1 cellular context compared by ENCODE assay signal in genomic region chr10:93600861-93601773, GRCh38.
TF ChIP-seq lines count a peak whose summit lies in the region.

TSS of gene RBP4 (minus strand) at chr10:93601235. CDS start at chr10:93601028, 207 bp downstream.

TF ChIP-seq in HepG2, 621 proteins besides CTCF, POLR2A, EP300 and RAD21 (continued from another document and continues in another):
- peak; percentile 82; the same call in 1 of the 2 replicates for TF ChIP-seq ZFP82 (CRISPR knock-in tag; IDR thresholded peaks at IDR 0.05; ENCODE audit: borderline replicate concordance)
- TF ChIP-seq, protein P1, sequence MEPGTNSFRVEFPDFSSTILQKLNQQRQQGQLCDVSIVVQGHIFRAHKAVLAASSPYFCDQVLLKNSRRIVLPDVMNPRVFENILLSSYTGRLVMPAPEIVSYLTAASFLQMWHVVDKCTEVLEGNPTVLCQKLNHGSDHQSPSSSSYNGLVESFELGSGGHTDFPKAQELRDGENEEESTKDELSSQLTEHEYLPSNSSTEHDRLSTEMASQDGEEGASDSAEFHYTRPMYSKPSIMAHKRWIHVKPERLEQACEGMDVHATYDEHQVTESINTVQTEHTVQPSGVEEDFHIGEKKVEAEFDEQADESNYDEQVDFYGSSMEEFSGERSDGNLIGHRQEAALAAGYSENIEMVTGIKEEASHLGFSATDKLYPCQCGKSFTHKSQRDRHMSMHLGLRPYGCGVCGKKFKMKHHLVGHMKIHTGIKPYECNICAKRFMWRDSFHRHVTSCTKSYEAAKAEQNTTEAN (CRISPR knock-in tag; conservative IDR thresholded peaks at IDR 0.05), result peak; percentile 68; the same call in 1 of the 2 replicates
- TF ChIP-seq TBL1XR1 (IDR thresholded peaks at IDR 0.05; ENCODE audit: borderline replicate concordance, low read length, partially characterized antibody), result peak; percentile 65
- no peak for TF ChIP-seq ZNF282 (IDR thresholded peaks at IDR 0.05; ENCODE audit: partially characterized antibody)
- TF ChIP-seq ZNF687 (CRISPR knock-in tag; IDR thresholded peaks at IDR 0.05), result peak; percentile 90
- TF ChIP-seq ZNF20 (CRISPR knock-in tag; IDR thresholded peaks at IDR 0.05), result no peak
- no peak for TF ChIP-seq DDIT3 (CRISPR knock-in tag; IDR thresholded peaks at IDR 0.05)
- peak; percentile 80 for TF ChIP-seq HOXA3 (CRISPR knock-in tag; IDR thresholded peaks at IDR 0.05)
- TF ChIP-seq SMAD3 (CRISPR knock-in tag; IDR thresholded peaks at IDR 0.05), result no peak; the same call in 1 of the 2 replicates
- TF ChIP-seq ZFP36L2 (CRISPR knock-in tag; IDR thresholded peaks at IDR 0.05), result no peak
- peak; percentile 87 for TF ChIP-seq DR1 (CRISPR knock-in tag; IDR thresholded peaks at IDR 0.05)
- TF ChIP-seq, protein P2, sequence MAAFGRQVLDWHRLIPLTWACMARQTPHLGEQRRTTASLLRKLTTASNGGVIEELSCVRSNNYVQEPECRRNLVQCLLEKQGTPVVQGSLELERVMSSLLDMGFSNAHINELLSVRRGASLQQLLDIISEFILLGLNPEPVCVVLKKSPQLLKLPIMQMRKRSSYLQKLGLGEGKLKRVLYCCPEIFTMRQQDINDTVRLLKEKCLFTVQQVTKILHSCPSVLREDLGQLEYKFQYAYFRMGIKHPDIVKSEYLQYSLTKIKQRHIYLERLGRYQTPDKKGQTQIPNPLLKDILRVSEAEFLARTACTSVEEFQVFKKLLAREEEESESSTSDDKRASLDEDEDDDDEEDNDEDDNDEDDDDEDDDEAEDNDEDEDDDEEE (CRISPR knock-in tag; IDR thresholded peaks at IDR 0.05), result no peak
- TF ChIP-seq MEIS1 (CRISPR knock-in tag; IDR thresholded peaks at IDR 0.05; ENCODE audit: borderline replicate concordance), result no peak; the same call in 1 of the 2 replicates
- peak; percentile 83 for TF ChIP-seq PRMT3 (CRISPR knock-in tag; IDR thresholded peaks at IDR 0.05; ENCODE audit: borderline replicate concordance, low read depth)
- TF ChIP-seq ZBTB25 (CRISPR knock-in tag; IDR thresholded peaks at IDR 0.05), result no peak
- peak; percentile 62 for TF ChIP-seq PRDM10 (CRISPR knock-in tag; IDR thresholded peaks at IDR 0.05; ENCODE audit: low read depth)
- peak; percentile 97 for TF ChIP-seq FOSL2 (CRISPR knock-in tag; IDR thresholded peaks at IDR 0.05)
- peak; percentile 87 for TF ChIP-seq FOSL1 (CRISPR knock-in tag; IDR thresholded peaks at IDR 0.05; ENCODE audit: borderline replicate concordance)
- peak; percentile 41; the same call in 1 of the 2 replicates for TF ChIP-seq KDM5A (IDR thresholded peaks at IDR 0.05; ENCODE audit: borderline replicate concordance, low read length)
- TF ChIP-seq GPBP1L1 (CRISPR knock-in tag; IDR thresholded peaks at IDR 0.05), result no peak
- TF ChIP-seq ZNF749 (CRISPR knock-in tag; IDR thresholded peaks at IDR 0.05; ENCODE audit: borderline replicate concordance), result peak; percentile 93; the same call in 1 of the 2 replicates
- TF ChIP-seq ZNF83 (CRISPR knock-in tag; IDR thresholded peaks at IDR 0.05; ENCODE audit: borderline replicate concordance), result peak; percentile 70; the same call in 1 of the 2 replicates
- TF ChIP-seq FOXO4 (CRISPR knock-in tag; conservative IDR thresholded peaks at IDR 0.05), result 0 out of 2 replicates have a peak, but pooled peaks have one; percentile 13
- TF ChIP-seq FOXP1 (IDR thresholded peaks at IDR 0.05), result no peak
- TF ChIP-seq FOXP1 (CRISPR knock-in tag; IDR thresholded peaks at IDR 0.05), result no peak; the same call in 1 of the 2 replicates
- TF ChIP-seq ZNF770 (CRISPR knock-in tag; IDR thresholded peaks at IDR 0.05), result peak; percentile 73
- TF ChIP-seq ZNF383 (CRISPR knock-in tag; IDR thresholded peaks at IDR 0.05; ENCODE audit: borderline replicate concordance), result no peak
- no peak for TF ChIP-seq TEAD2 (CRISPR knock-in tag; IDR thresholded peaks at IDR 0.05)
- TF ChIP-seq ZFP36L1 (CRISPR knock-in tag; IDR thresholded peaks at IDR 0.05), result no peak
- TF ChIP-seq ESRRA (CRISPR knock-in tag; IDR thresholded peaks at IDR 0.05; ENCODE audit: low read depth), result peak; percentile 73; the same call in 1 of the 2 replicates
- no peak for TF ChIP-seq RFX1 (IDR thresholded peaks at IDR 0.05)
- 0 out of 2 replicates have a peak, but pooled peaks have one; percentile 31 for TF ChIP-seq MAFG (CRISPR knock-in tag; IDR thresholded peaks at IDR 0.05)
- TF ChIP-seq ZNF138 (CRISPR knock-in tag; IDR thresholded peaks at IDR 0.05; ENCODE audit: low read depth), result no peak
- TF ChIP-seq ZSCAN9 (CRISPR knock-in tag; IDR thresholded peaks at IDR 0.05; ENCODE audit: borderline replicate concordance), result no peak
- no peak for TF ChIP-seq ZNF3 (CRISPR knock-in tag; IDR thresholded peaks at IDR 0.05)
- TF ChIP-seq ZMYM4 (CRISPR knock-in tag; IDR thresholded peaks at IDR 0.05), result peak; percentile 83
- TF ChIP-seq, protein P3, sequence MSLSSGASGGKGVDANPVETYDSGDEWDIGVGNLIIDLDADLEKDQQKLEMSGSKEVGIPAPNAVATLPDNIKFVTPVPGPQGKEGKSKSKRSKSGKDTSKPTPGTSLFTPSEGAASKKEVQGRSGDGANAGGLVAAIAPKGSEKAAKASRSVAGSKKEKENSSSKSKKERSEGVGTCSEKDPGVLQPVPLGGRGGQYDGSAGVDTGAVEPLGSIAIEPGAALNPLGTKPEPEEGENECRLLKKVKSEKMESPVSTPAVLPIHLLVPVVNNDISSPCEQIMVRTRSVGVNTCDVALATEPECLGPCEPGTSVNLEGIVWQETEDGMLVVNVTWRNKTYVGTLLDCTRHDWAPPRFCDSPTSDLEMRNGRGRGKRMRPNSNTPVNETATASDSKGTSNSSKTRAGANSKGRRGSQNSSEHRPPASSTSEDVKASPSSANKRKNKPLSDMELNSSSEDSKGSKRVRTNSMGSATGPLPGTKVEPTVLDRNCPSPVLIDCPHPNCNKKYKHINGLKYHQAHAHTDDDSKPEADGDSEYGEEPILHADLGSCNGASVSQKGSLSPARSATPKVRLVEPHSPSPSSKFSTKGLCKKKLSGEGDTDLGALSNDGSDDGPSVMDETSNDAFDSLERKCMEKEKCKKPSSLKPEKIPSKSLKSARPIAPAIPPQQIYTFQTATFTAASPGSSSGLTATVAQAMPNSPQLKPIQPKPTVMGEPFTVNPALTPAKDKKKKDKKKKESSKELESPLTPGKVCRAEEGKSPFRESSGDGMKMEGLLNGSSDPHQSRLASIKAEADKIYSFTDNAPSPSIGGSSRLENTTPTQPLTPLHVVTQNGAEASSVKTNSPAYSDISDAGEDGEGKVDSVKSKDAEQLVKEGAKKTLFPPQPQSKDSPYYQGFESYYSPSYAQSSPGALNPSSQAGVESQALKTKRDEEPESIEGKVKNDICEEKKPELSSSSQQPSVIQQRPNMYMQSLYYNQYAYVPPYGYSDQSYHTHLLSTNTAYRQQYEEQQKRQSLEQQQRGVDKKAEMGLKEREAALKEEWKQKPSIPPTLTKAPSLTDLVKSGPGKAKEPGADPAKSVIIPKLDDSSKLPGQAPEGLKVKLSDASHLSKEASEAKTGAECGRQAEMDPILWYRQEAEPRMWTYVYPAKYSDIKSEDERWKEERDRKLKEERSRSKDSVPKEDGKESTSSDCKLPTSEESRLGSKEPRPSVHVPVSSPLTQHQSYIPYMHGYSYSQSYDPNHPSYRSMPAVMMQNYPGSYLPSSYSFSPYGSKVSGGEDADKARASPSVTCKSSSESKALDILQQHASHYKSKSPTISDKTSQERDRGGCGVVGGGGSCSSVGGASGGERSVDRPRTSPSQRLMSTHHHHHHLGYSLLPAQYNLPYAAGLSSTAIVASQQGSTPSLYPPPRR (CRISPR knock-in tag; IDR thresholded peaks at IDR 0.05; ENCODE audit: borderline replicate concordance), result peak; percentile 79; the same call in 1 of the 2 replicates
- TF ChIP-seq TBP (CRISPR knock-in tag; IDR thresholded peaks at IDR 0.05), result no peak
